In genomic region chr5:110054240-110054639, GRCh38 we compare ENCODE assay signal across 8 cellular contexts.
DNase-seq lines count a peak whose midpoint lies in the region; ATAC-seq and TF ChIP-seq lines count a peak whose summit lies in the region.

No MANE protein-coding gene starts in this region.

- H3K36me3 Mint-ChIP-seq in CD4-positive, alpha-beta memory T cell, result no peaks in the 10 kb centered on the region
- no peaks in the 10 kb centered on the region for H3K36me3 Mint-ChIP-seq in activated naive CD4-positive, alpha-beta T cell treated with anti-CD3 and anti-CD28 coated beads, Interleukin-2, amount 50 U/mL, for 24 hours
- no peaks in the 10 kb centered on the region for H3K36me3 Mint-ChIP-seq in progenitor cell of endocrine pancreas (ENCODE audit: insufficient read depth)

- H3K9me3 ChIP-seq in CD4-positive, alpha-beta memory T cell (ENCODE audit: control insufficient read depth in 1 of 2, low read length in 2 of 2), result no peaks in the 10 kb centered on the region

- peaks cover 25 to 36% (median 31%) of the 10 kb centered on the region in 4 donors for H3K4me1 Mint-ChIP-seq in CD4-positive, alpha-beta memory T cell
- H3K4me1 Mint-ChIP-seq in activated naive CD4-positive, alpha-beta T cell treated with anti-CD3 and anti-CD28 coated beads, Interleukin-2, amount 50 U/mL, for 24 hours, result peaks cover 44% of the 10 kb centered on the region
- H3K4me1 Mint-ChIP-seq in progenitor cell of endocrine pancreas (ENCODE audit: low read depth), result no peaks in the 10 kb centered on the region

- POLR2A ChIA-PET in CD4-positive, alpha-beta memory T cell (lab: Charles Lee; ENCODE audit: partially characterized antibody), result interaction anchor here (0.8 to 2.8 kb wide), 9 partner anchors 9 to 645 kb away, joined by 3 to 27 read pairs (median 5); partner anchors contain the start of genes MAN2A1 and PJA2

- H3K27ac Mint-ChIP-seq in CD4-positive, alpha-beta memory T cell, result peak overlapping the region; percentile 59 to 96 (median 94)
- peak overlapping the region; percentile 97 for H3K27ac Mint-ChIP-seq in activated naive CD4-positive, alpha-beta T cell treated with anti-CD3 and anti-CD28 coated beads, Interleukin-2, amount 50 U/mL, for 24 hours
- H3K27ac Mint-ChIP-seq in progenitor cell of endocrine pancreas, result no peak overlapping the region

- H3K27me3 ChIP-seq in CD4-positive, alpha-beta memory T cell (ENCODE audit: insufficient read depth, low read length), result no peaks in the 10 kb centered on the region

- no peaks in the 10 kb centered on the region for H3K36me3 ChIP-seq in CD4-positive, alpha-beta memory T cell (ENCODE audit: insufficient read depth, low read length)

- no peaks in the 10 kb centered on the region for H3K9me3 Mint-ChIP-seq in CD4-positive, alpha-beta memory T cell
- no peaks in the 10 kb centered on the region for H3K9me3 Mint-ChIP-seq in activated naive CD4-positive, alpha-beta T cell treated with anti-CD3 and anti-CD28 coated beads, Interleukin-2, amount 50 U/mL, for 24 hours
- no peaks in the 10 kb centered on the region for H3K9me3 Mint-ChIP-seq in progenitor cell of endocrine pancreas (ENCODE audit: low read depth)

- TF ChIP-seq CTCF in progenitor cell of endocrine pancreas (IDR thresholded peaks at IDR 0.05; ENCODE audit: unreplicated experiment), result no peak

- CTCF ChIA-PET in CD4-positive, alpha-beta memory T cell (lab: Charles Lee; ENCODE audit: partially characterized antibody), result interaction anchor here (0.7 to 3.0 kb wide), 12 partner anchors 8 to 576 kb away, joined by 3 to 15 read pairs (median 4); no protein-coding TSS in a partner anchor

- H3K4me3 ChIP-seq in CD4-positive, alpha-beta memory T cell (ENCODE audit: low read length in 2 of 2), result no peak overlapping the region
- no peak overlapping the region for H3K4me3 ChIP-seq in Jurkat, Clone E6-1 (ENCODE audit: low read length)

- peaks cover 33% of the 10 kb centered on the region for H3K4me1 ChIP-seq in CD4-positive, alpha-beta memory T cell (ENCODE audit: insufficient read depth, low read length)

- peak overlapping the region; percentile 18 for H3K27ac ChIP-seq in CD4-positive, alpha-beta memory T cell (ENCODE audit: low read depth, low read length)

- DNase-seq in CD4-positive, alpha-beta memory T cell, result peak; percentile 84 to 88 (median 86)
- peak; percentile 98 for DNase-seq in Jurkat, Clone E6-1 (ENCODE audit: low read depth, low spot score)
- peak; percentile 68 for DNase-seq in left kidney (ENCODE audit: low read depth, low spot score)
- DNase-seq in stimulated activated CD8-positive, alpha-beta memory T cell treated with anti-CD3 and anti-CD28 coated beads, Interleukin-7, amount 100 ng/mL, for 4 hours (ENCODE audit: low read depth in 2 of 2), result peak; percentile 21 to 39
- DNase-seq in progenitor cell of endocrine pancreas (ENCODE audit: low spot score, unreplicated experiment), result no peak

- ATAC-seq in GM19468 (IDR thresholded peaks at IDR 0.05; ENCODE audit: extremely low read depth, unreplicated experiment) (peak; percentile 78), SK-N-SH treated with all-trans-retinoic acid at 6 μM for 48 hours (peak; percentile 93)

- peak overlapping the region; percentile 25 to 82 (median 64) for H3K4me3 Mint-ChIP-seq in CD4-positive, alpha-beta memory T cell
- H3K4me3 Mint-ChIP-seq in activated naive CD4-positive, alpha-beta T cell treated with anti-CD3 and anti-CD28 coated beads, Interleukin-2, amount 50 U/mL, for 24 hours, result peak overlapping the region; percentile 42
- H3K4me3 Mint-ChIP-seq in progenitor cell of endocrine pancreas (ENCODE audit: low read depth), result no peak overlapping the region

- H3K27me3 Mint-ChIP-seq in CD4-positive, alpha-beta memory T cell, result peaks cover 0 to 2% of the 10 kb centered on the region in 2 donors
- no peaks in the 10 kb centered on the region for H3K27me3 Mint-ChIP-seq in activated naive CD4-positive, alpha-beta T cell treated with anti-CD3 and anti-CD28 coated beads, Interleukin-2, amount 50 U/mL, for 24 hours
- H3K27me3 Mint-ChIP-seq in progenitor cell of endocrine pancreas, result no peaks in the 10 kb centered on the region

- intact Hi-C loops in CD4-positive, alpha-beta memory T cell (cut with micrococcal nuclease), result loop anchor here (1.0 to 10.0 kb wide), 5 partner anchors 133 to 1319 kb away; no protein-coding TSS in a partner anchor

TF ChIP-seq in SK-N-SH treated with all-trans-retinoic acid at 6 μM for 48 hours, 23 proteins besides CTCF, POLR2A, EP300 and RAD21:
- TF ChIP-seq ZNF70 (CRISPR knock-in tag; IDR thresholded peaks at IDR 0.05) (no peak), OSR1 (CRISPR knock-in tag; IDR thresholded peaks at IDR 0.05) (no peak), TOX (CRISPR knock-in tag; IDR thresholded peaks at IDR 0.05; ENCODE audit: borderline replicate concordance) (0 out of 2 replicates have a peak, but pooled peaks have one; percentile 40), ISL1 (CRISPR knock-in tag; IDR thresholded peaks at IDR 0.05) (peak; percentile 37; the same call in 1 of the 2 replicates)
